2 cellular contexts compared by ENCODE assay signal in genomic region chr2:161436411-161436810, GRCh38.
TF ChIP-seq lines count a peak whose summit lies in the region.

No MANE protein-coding gene starts in this region.

TF ChIP-seq in SK-N-SH, 30 proteins besides CTCF, POLR2A, EP300 and RAD21 (continued from another document):
- TF ChIP-seq PBX3 (IDR thresholded peaks at IDR 0.05): no peak

TF ChIP-seq in SK-N-SH treated with all-trans-retinoic acid at 6 μM for 48 hours, 23 proteins besides CTCF, POLR2A, EP300 and RAD21 (continued from another document):
- TF ChIP-seq, protein P1, sequence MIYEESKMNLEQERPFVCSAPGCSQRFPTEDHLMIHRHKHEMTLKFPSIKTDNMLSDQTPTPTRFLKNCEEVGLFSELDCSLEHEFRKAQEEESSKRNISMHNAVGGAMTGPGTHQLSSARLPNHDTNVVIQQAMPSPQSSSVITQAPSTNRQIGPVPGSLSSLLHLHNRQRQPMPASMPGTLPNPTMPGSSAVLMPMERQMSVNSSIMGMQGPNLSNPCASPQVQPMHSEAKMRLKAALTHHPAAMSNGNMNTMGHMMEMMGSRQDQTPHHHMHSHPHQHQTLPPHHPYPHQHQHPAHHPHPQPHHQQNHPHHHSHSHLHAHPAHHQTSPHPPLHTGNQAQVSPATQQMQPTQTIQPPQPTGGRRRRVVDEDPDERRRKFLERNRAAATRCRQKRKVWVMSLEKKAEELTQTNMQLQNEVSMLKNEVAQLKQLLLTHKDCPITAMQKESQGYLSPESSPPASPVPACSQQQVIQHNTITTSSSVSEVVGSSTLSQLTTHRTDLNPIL (CRISPR knock-in tag; IDR thresholded peaks at IDR 0.05; ENCODE audit: low read depth): no peak
- TF ChIP-seq ARNTL (CRISPR knock-in tag; IDR thresholded peaks at IDR 0.05; ENCODE audit: borderline replicate concordance, low read depth): no peak
TF ChIP-seq in SK-N-SH treated with all-trans-retinoic acid at 6 μM for 48 hours: peak in this region for 0.
